1 cellular context compared by ENCODE assay signal in the genomic region with DNA sequence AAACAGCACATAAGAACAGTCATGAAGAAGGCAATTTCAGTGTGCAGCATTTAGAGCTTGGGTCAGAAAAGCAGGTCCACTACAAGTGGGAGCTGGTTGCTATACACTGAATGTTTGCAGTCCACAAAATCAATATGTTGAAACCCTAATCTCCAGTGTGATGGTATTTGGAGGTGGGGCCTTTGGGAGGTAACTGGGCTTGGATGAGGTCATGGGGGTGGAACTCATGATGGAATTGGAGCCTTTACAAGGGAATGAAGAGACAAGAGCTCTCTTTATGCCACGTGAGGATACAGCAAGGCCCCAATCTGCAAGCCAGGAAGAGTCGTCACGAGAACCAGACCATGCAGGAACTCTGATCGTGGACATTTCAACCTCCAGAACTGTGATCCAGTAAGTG.
TF ChIP-seq lines count a peak whose summit lies in the region.

No MANE protein-coding gene starts in this region.

TF ChIP-seq in HepG2, 621 proteins besides CTCF, POLR2A, EP300 and RAD21 (continued from another document and continues in another):
- TF ChIP-seq, protein P1, sequence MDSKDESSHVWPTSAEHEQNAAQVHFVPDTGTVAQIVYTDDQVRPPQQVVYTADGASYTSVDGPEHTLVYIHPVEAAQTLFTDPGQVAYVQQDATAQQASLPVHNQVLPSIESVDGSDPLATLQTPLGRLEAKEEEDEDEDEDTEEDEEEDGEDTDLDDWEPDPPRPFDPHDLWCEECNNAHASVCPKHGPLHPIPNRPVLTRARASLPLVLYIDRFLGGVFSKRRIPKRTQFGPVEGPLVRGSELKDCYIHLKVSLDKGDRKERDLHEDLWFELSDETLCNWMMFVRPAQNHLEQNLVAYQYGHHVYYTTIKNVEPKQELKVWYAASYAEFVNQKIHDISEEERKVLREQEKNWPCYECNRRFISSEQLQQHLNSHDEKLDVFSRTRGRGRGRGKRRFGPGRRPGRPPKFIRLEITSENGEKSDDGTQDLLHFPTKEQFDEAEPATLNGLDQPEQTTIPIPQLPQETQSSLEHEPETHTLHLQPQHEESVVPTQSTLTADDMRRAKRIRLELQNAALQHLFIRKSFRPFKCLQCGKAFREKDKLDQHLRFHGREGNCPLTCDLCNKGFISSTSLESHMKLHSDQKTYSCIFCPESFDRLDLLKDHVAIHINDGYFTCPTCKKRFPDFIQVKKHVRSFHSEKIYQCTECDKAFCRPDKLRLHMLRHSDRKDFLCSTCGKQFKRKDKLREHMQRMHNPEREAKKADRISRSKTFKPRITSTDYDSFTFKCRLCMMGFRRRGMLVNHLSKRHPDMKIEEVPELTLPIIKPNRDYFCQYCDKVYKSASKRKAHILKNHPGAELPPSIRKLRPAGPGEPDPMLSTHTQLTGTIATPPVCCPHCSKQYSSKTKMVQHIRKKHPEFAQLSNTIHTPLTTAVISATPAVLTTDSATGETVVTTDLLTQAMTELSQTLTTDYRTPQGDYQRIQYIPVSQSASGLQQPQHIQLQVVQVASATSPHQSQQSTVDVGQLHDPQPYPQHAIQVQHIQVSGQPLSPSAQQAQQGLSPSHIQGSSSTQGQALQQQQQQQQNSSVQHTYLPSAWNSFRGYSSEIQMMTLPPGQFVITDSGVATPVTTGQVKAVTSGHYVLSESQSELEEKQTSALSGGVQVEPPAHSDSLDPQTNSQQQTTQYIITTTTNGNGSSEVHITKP (CRISPR knock-in tag; IDR thresholded peaks at IDR 0.05; ENCODE audit: low read depth), result no peak
- TF ChIP-seq ZNF674 (CRISPR knock-in tag; IDR thresholded peaks at IDR 0.05; ENCODE audit: low read depth), result no peak
- no peak for TF ChIP-seq ZMYM3 (CRISPR knock-in tag; IDR thresholded peaks at IDR 0.05)
- no peak; the same call in none of the 2 replicates for TF ChIP-seq SALL1 (CRISPR knock-in tag; IDR thresholded peaks at IDR 0.05)
- TF ChIP-seq GATAD2A (CRISPR knock-in tag; IDR thresholded peaks at IDR 0.05), result peak; percentile 68
- 0 out of 2 replicates have a peak, but pooled peaks have one; percentile 15 for TF ChIP-seq ZNF230 (CRISPR knock-in tag; IDR thresholded peaks at IDR 0.05)
- no peak for TF ChIP-seq ZNF44 (CRISPR knock-in tag; IDR thresholded peaks at IDR 0.05)
- no peak for TF ChIP-seq FOXP1 (IDR thresholded peaks at IDR 0.05)
- 0 out of 2 replicates have a peak, but pooled peaks have one; percentile 14 for TF ChIP-seq FOXP1 (CRISPR knock-in tag; IDR thresholded peaks at IDR 0.05)
- TF ChIP-seq, protein P2, sequence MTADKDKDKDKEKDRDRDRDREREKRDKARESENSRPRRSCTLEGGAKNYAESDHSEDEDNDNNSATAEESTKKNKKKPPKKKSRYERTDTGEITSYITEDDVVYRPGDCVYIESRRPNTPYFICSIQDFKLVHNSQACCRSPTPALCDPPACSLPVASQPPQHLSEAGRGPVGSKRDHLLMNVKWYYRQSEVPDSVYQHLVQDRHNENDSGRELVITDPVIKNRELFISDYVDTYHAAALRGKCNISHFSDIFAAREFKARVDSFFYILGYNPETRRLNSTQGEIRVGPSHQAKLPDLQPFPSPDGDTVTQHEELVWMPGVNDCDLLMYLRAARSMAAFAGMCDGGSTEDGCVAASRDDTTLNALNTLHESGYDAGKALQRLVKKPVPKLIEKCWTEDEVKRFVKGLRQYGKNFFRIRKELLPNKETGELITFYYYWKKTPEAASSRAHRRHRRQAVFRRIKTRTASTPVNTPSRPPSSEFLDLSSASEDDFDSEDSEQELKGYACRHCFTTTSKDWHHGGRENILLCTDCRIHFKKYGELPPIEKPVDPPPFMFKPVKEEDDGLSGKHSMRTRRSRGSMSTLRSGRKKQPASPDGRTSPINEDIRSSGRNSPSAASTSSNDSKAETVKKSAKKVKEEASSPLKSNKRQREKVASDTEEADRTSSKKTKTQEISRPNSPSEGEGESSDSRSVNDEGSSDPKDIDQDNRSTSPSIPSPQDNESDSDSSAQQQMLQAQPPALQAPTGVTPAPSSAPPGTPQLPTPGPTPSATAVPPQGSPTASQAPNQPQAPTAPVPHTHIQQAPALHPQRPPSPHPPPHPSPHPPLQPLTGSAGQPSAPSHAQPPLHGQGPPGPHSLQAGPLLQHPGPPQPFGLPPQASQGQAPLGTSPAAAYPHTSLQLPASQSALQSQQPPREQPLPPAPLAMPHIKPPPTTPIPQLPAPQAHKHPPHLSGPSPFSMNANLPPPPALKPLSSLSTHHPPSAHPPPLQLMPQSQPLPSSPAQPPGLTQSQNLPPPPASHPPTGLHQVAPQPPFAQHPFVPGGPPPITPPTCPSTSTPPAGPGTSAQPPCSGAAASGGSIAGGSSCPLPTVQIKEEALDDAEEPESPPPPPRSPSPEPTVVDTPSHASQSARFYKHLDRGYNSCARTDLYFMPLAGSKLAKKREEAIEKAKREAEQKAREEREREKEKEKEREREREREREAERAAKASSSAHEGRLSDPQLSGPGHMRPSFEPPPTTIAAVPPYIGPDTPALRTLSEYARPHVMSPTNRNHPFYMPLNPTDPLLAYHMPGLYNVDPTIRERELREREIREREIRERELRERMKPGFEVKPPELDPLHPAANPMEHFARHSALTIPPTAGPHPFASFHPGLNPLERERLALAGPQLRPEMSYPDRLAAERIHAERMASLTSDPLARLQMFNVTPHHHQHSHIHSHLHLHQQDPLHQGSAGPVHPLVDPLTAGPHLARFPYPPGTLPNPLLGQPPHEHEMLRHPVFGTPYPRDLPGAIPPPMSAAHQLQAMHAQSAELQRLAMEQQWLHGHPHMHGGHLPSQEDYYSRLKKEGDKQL (CRISPR knock-in tag; IDR thresholded peaks at IDR 0.05; ENCODE audit: low read depth), result peak; percentile 20; the same call in 1 of the 2 replicates
- TF ChIP-seq FOXA1 (IDR thresholded peaks at IDR 0.05), result no peak
- peak; percentile 37; the same call in 1 of the 2 replicates for TF ChIP-seq FOXA1 (CRISPR knock-in tag; IDR thresholded peaks at IDR 0.05)
- TF ChIP-seq, protein P3, sequence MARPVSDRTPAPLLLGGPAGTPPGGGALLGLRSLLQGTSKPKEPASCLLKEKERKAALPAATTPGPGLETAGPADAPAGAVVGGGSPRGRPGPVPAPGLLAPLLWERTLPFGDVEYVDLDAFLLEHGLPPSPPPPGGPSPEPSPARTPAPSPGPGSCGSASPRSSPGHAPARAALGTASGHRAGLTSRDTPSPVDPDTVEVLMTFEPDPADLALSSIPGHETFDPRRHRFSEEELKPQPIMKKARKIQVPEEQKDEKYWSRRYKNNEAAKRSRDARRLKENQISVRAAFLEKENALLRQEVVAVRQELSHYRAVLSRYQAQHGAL (CRISPR knock-in tag; IDR thresholded peaks at IDR 0.05; ENCODE audit: not compliant biosample characterization), result no peak
- TF ChIP-seq, protein P4, sequence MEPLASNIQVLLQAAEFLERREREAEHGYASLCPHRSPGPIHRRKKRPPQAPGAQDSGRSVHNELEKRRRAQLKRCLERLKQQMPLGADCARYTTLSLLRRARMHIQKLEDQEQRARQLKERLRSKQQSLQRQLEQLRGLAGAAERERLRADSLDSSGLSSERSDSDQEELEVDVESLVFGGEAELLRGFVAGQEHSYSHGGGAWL (CRISPR knock-in tag; IDR thresholded peaks at IDR 0.05), result no peak
- TF ChIP-seq ZNF331 (CRISPR knock-in tag; IDR thresholded peaks at IDR 0.05), result 0 out of 2 replicates have a peak, but pooled peaks have one; percentile 26
- no peak for TF ChIP-seq ZNF33B (CRISPR knock-in tag; IDR thresholded peaks at IDR 0.05)
- no peak for TF ChIP-seq ZNF432 (CRISPR knock-in tag; IDR thresholded peaks at IDR 0.05; ENCODE audit: borderline replicate concordance)
- TF ChIP-seq FOSL1 (CRISPR knock-in tag; IDR thresholded peaks at IDR 0.05; ENCODE audit: borderline replicate concordance), result no peak
- TF ChIP-seq, protein P5, sequence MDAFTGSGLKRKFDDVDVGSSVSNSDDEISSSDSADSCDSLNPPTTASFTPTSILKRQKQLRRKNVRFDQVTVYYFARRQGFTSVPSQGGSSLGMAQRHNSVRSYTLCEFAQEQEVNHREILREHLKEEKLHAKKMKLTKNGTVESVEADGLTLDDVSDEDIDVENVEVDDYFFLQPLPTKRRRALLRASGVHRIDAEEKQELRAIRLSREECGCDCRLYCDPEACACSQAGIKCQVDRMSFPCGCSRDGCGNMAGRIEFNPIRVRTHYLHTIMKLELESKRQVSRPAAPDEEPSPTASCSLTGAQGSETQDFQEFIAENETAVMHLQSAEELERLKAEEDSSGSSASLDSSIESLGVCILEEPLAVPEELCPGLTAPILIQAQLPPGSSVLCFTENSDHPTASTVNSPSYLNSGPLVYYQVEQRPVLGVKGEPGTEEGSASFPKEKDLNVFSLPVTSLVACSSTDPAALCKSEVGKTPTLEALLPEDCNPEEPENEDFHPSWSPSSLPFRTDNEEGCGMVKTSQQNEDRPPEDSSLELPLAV (CRISPR knock-in tag; conservative IDR thresholded peaks at IDR 0.05; ENCODE audit: low read depth), result no peak
- no peak for TF ChIP-seq ZFP82 (CRISPR knock-in tag; IDR thresholded peaks at IDR 0.05; ENCODE audit: borderline replicate concordance)
- TF ChIP-seq ZZZ3 (CRISPR knock-in tag; IDR thresholded peaks at IDR 0.05; ENCODE audit: borderline replicate concordance), result no peak
- TF ChIP-seq GATA4 (IDR thresholded peaks at IDR 0.05; ENCODE audit: borderline replicate concordance, low read depth), result no peak
- TF ChIP-seq FOSL2 (CRISPR knock-in tag; IDR thresholded peaks at IDR 0.05), result 0 out of 2 replicates have a peak, but pooled peaks have one; percentile 10
- TF ChIP-seq ARNTL (CRISPR knock-in tag; IDR thresholded peaks at IDR 0.05), result 0 out of 2 replicates have a peak, but pooled peaks have one; percentile 27
- TF ChIP-seq TOPORS (CRISPR knock-in tag; IDR thresholded peaks at IDR 0.05), result no peak
- TF ChIP-seq ZNF232 (CRISPR knock-in tag; IDR thresholded peaks at IDR 0.05; ENCODE audit: borderline replicate concordance), result no peak
- no peak for TF ChIP-seq SAFB2 (CRISPR knock-in tag; IDR thresholded peaks at IDR 0.05; ENCODE audit: borderline replicate concordance, low read depth)
- TF ChIP-seq, protein P6, sequence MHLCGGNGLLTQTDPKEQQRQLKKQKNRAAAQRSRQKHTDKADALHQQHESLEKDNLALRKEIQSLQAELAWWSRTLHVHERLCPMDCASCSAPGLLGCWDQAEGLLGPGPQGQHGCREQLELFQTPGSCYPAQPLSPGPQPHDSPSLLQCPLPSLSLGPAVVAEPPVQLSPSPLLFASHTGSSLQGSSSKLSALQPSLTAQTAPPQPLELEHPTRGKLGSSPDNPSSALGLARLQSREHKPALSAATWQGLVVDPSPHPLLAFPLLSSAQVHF (CRISPR knock-in tag; IDR thresholded peaks at IDR 0.05), result no peak
- no peak for TF ChIP-seq ZNF790 (CRISPR knock-in tag; IDR thresholded peaks at IDR 0.05; ENCODE audit: borderline replicate concordance)
- no peak for TF ChIP-seq MTF1 (CRISPR knock-in tag; IDR thresholded peaks at IDR 0.05)
- TF ChIP-seq NFKBIZ (CRISPR knock-in tag; IDR thresholded peaks at IDR 0.05), result no peak
- TF ChIP-seq, protein P7, sequence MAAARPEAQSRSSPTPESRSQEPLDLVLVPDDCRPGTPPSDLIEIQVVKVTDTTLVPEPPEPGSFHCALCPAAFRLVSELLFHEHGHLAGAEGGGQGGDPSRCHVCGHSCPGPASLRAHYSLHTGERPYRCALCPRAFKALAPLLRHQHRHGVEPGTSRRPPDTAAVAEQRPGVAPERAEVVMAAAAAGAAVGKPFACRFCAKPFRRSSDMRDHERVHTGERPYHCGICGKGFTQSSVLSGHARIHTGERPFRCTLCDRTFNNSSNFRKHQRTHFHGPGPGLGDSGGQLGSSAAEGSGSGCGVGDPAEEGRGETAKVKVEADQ (CRISPR knock-in tag; IDR thresholded peaks at IDR 0.05; ENCODE audit: borderline replicate concordance), result no peak
- no peak for TF ChIP-seq U2AF1 (optimal IDR thresholded peaks at IDR 0.05; ENCODE audit: low read depth, low read length)
- TF ChIP-seq ZNF441 (CRISPR knock-in tag; IDR thresholded peaks at IDR 0.05; ENCODE audit: borderline replicate concordance), result no peak
- TF ChIP-seq ATF1 (CRISPR knock-in tag; IDR thresholded peaks at IDR 0.05), result no peak
- no peak for TF ChIP-seq HOXA5 (CRISPR knock-in tag; IDR thresholded peaks at IDR 0.05)
- TF ChIP-seq CENPX (CRISPR knock-in tag; IDR thresholded peaks at IDR 0.05), result no peak
- TF ChIP-seq, protein P8, sequence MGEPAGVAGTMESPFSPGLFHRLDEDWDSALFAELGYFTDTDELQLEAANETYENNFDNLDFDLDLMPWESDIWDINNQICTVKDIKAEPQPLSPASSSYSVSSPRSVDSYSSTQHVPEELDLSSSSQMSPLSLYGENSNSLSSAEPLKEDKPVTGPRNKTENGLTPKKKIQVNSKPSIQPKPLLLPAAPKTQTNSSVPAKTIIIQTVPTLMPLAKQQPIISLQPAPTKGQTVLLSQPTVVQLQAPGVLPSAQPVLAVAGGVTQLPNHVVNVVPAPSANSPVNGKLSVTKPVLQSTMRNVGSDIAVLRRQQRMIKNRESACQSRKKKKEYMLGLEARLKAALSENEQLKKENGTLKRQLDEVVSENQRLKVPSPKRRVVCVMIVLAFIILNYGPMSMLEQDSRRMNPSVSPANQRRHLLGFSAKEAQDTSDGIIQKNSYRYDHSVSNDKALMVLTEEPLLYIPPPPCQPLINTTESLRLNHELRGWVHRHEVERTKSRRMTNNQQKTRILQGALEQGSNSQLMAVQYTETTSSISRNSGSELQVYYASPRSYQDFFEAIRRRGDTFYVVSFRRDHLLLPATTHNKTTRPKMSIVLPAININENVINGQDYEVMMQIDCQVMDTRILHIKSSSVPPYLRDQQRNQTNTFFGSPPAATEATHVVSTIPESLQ (CRISPR knock-in tag; conservative IDR thresholded peaks at IDR 0.05), result no peak
- no peak for TF ChIP-seq PHB2 (IDR thresholded peaks at IDR 0.05; ENCODE audit: partially characterized antibody)
- TF ChIP-seq, protein P9, sequence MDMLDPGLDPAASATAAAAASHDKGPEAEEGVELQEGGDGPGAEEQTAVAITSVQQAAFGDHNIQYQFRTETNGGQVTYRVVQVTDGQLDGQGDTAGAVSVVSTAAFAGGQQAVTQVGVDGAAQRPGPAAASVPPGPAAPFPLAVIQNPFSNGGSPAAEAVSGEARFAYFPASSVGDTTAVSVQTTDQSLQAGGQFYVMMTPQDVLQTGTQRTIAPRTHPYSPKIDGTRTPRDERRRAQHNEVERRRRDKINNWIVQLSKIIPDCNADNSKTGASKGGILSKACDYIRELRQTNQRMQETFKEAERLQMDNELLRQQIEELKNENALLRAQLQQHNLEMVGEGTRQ (IDR thresholded peaks at IDR 0.05; ENCODE audit: low read depth, low read length), result peak; percentile 39
- TF ChIP-seq, protein P9 (CRISPR knock-in tag; IDR thresholded peaks at IDR 0.05; ENCODE audit: borderline replicate concordance), result no peak; the same call in 1 of the 2 replicates
- TF ChIP-seq MIXL1 (CRISPR knock-in tag; IDR thresholded peaks at IDR 0.05), result 0 out of 2 replicates have a peak, but pooled peaks have one; percentile 20
- no peak for TF ChIP-seq ERF (CRISPR knock-in tag; IDR thresholded peaks at IDR 0.05)
- TF ChIP-seq, protein P10, sequence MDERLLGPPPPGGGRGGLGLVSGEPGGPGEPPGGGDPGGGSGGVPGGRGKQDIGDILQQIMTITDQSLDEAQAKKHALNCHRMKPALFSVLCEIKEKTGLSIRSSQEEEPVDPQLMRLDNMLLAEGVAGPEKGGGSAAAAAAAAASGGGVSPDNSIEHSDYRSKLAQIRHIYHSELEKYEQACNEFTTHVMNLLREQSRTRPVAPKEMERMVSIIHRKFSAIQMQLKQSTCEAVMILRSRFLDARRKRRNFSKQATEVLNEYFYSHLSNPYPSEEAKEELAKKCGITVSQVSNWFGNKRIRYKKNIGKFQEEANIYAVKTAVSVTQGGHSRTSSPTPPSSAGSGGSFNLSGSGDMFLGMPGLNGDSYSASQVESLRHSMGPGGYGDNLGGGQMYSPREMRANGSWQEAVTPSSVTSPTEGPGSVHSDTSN (CRISPR knock-in tag; IDR thresholded peaks at IDR 0.05), result no peak
